24 cellular contexts compared by ENCODE assay signal in the genomic region with DNA sequence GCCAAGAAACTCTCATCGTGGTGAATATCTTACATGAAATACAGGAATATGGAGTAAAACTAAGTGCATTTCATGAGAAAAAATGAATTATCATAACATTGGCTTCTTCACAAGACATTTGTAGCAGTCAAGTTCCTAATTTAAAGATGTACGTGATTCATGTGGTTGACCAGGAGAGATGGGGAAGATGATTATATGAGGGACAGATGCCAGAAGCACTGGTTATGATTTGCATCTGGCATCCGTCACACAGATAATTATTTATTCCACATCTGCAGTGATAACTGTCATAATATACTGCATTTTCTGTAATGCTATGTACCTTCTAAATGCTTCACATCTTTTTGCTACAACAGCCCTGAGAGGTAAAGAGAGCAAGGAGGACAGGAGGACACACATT.
DNase-seq lines count a peak whose midpoint lies in the region; ATAC-seq and TF ChIP-seq lines count a peak whose summit lies in the region.
"Had no signal": no experiment of that assay in that cellular context is flagged by ENCODE, and none has a peak within 500 bp of the region (broad histone marks: within the 10 kb centered on the region; RNA-seq: fewer than 3 reads in every experiment).

No MANE protein-coding gene starts in this region.

- H3K27me3 Mint-ChIP-seq in nephron progenitor cell (ENCODE audit: low read depth, poor library complexity), result no peaks in the 10 kb centered on the region

- no peaks in the 10 kb centered on the region for H3K9me3 ChIP-seq in SK-N-SH
- H3K9me3 ChIP-seq in esophagus muscularis mucosa, result no peaks in the 10 kb centered on the region
- no peaks in the 10 kb centered on the region for H3K9me3 ChIP-seq in gastroesophageal sphincter
- H3K9me3 ChIP-seq: BE2C, BLaER1 had no signal

- ATAC-seq in gastroesophageal sphincter (no peak), GM21515 (IDR thresholded peaks at IDR 0.05; ENCODE audit: unreplicated experiment) (no peak), sciatic nerve (no peak)

- H3F3A ChIP-seq in SK-N-SH (replicated peaks; ENCODE audit: insufficient read depth), result peaks cover 10% of the 10 kb centered on the region

- peak overlapping the region in 1 of 2 experiments; percentile 34; a peak in 2 of 4 replicates for H3K27ac ChIP-seq in SK-N-SH (ENCODE audit: low read depth in 2 of 2, low read length in 1 of 2)
- H3K27ac ChIP-seq in esophagus muscularis mucosa (replicated peaks in 1 of 4), result peak overlapping the region; percentile 68 to 80 (median 74)
- peak overlapping the region in 3 of 4 donors; percentile 77 to 83 (median 79) for H3K27ac ChIP-seq in gastroesophageal sphincter
- H3K27ac ChIP-seq: BLaER1 had no signal

- peak in 1 of 2 experiments; percentile 87; a peak in 2 of 4 replicates for TF ChIP-seq EP300 in SK-N-SH (IDR thresholded peaks at IDR 0.05; ENCODE audit: borderline replicate concordance in 1 of 2, low read depth in 1 of 2, low read length in 1 of 2)
- TF ChIP-seq EP300 in esophagus muscularis mucosa (IDR thresholded peaks at IDR 0.05), result no peak
- TF ChIP-seq EP300 in gastroesophageal sphincter (IDR thresholded peaks at IDR 0.05), result no peak

- no peaks in the 10 kb centered on the region for H3K9me2 ChIP-seq in SK-N-SH

- no peak for TF ChIP-seq CTCF in SK-N-SH (IDR thresholded peaks at IDR 0.05)
- TF ChIP-seq CTCF in esophagus muscularis mucosa (IDR thresholded peaks at IDR 0.05), result no peak
- no peak for TF ChIP-seq CTCF in gastroesophageal sphincter (IDR thresholded peaks at IDR 0.05)
- TF ChIP-seq CTCF in nephron progenitor cell (IDR thresholded peaks at IDR 0.05), result no peak

- CTCF ChIA-PET in SK-N-SH (lab: Yijun Ruan, JAX), result no interaction called here

- no peaks in the 10 kb centered on the region for H3K9me3 Mint-ChIP-seq in nephron progenitor cell
- H3K9me3 Mint-ChIP-seq: CD14-positive monocyte; CD4-positive, alpha-beta memory T cell; CD4-positive, CD25-positive, alpha-beta regulatory T cell; CD8-positive, alpha-beta memory T cell had no signal

- no peak for TF ChIP-seq POLR2A in esophagus muscularis mucosa (IDR thresholded peaks at IDR 0.05; ENCODE audit: low read depth)
- TF ChIP-seq POLR2A in gastroesophageal sphincter (IDR thresholded peaks at IDR 0.05), result no peak

- no peak overlapping the region for H3K27ac Mint-ChIP-seq in nephron progenitor cell
- H3K27ac Mint-ChIP-seq: CD14-positive monocyte; CD4-positive, alpha-beta memory T cell; CD4-positive, CD25-positive, alpha-beta regulatory T cell; CD8-positive, alpha-beta memory T cell had no signal

- H3K36me3 Mint-ChIP-seq in nephron progenitor cell (ENCODE audit: low read depth), result peaks cover 73% of the 10 kb centered on the region
- H3K36me3 Mint-ChIP-seq: CD14-positive monocyte; CD4-positive, alpha-beta memory T cell; CD4-positive, CD25-positive, alpha-beta regulatory T cell; CD8-positive, alpha-beta memory T cell had no signal

- H3K36me3 ChIP-seq in SK-N-SH (replicated peaks in 1 of 2; ENCODE audit: control insufficient read depth in 1 of 2, insufficient read depth in 2 of 2, low read length in 1 of 2), result peaks cover 67 to 72% of the 10 kb centered on the region in 2 experiments
- peaks cover 0 to 15% (median 6%) of the 10 kb centered on the region in 4 donors for H3K36me3 ChIP-seq in esophagus muscularis mucosa
- H3K36me3 ChIP-seq in gastroesophageal sphincter, result peaks cover 0 to 24% of the 10 kb centered on the region in 2 donors
- H3K36me3 ChIP-seq: BE2C, BLaER1 had no signal

- peak; percentile 54 for DNase-seq in SK-N-SH
- DNase-seq in esophagus muscularis mucosa (ENCODE audit: extremely low spot score), result no peak
- no peak for DNase-seq in activated effector memory CD4-positive, alpha-beta T cell treated with Interleukin-2 at 50 U/mL for 16 hours
- DNase-seq in sciatic nerve (ENCODE audit: low spot score), result no peak
- no peak for DNase-seq in nephron progenitor cell
- DNase-seq: 8988T; ACHN; BE2C; C1 segment of cervical spinal cord; CD4-positive, alpha-beta memory T cell; CD4-positive, CD25-positive, alpha-beta regulatory T cell; CD8-positive, alpha-beta memory T cell; COR-L47; DMS 273 treated with DMSO at 0.1 percent for 48 hours; DMS153; DMS53; DMS79; DND-41; EL; GDM1 had no signal

- WGBS in SK-N-SH (ENCODE audit: low lambda C conversion rate), result 79% methylated on average over 3 of the region's 3 CpGs
- 63% methylated on average over 3 of the region's 3 CpGs for WGBS in esophagus muscularis mucosa
- WGBS in gastroesophageal sphincter (ENCODE audit: low coverage in 1 of 2), 2 donors, result 47 to 58% methylated on average over 3 of the region's 3 CpGs

- TF ChIP-seq RAD21 in SK-N-SH (IDR thresholded peaks at IDR 0.05; ENCODE audit: low read length), result no peak

- no peak overlapping the region for H3K4me2 ChIP-seq in SK-N-SH
- H3K4me2 ChIP-seq: BLaER1 had no signal

- H3K4me1 Mint-ChIP-seq in nephron progenitor cell, result no peaks in the 10 kb centered on the region
- H3K4me1 Mint-ChIP-seq: CD14-positive monocyte; CD4-positive, alpha-beta memory T cell; CD4-positive, CD25-positive, alpha-beta regulatory T cell; CD8-positive, alpha-beta memory T cell had no signal

- POLR2A ChIA-PET in SK-N-SH (lab: Yijun Ruan, JAX), result no interaction called here

- no peak overlapping the region for H3K9ac ChIP-seq in SK-N-SH
- H3K9ac ChIP-seq: BLaER1 had no signal

- H3K4me3 ChIP-seq in SK-N-SH (ENCODE audit: low read depth in 2 of 2, low read length in 1 of 2), result no peak overlapping the region
- H3K4me3 ChIP-seq in esophagus muscularis mucosa, result no peak overlapping the region
- no peak overlapping the region for H3K4me3 ChIP-seq in gastroesophageal sphincter
- H3K4me3 ChIP-seq: BLaER1 had no signal

- peaks cover 14 to 25% of the 10 kb centered on the region in 2 experiments; a peak in 3 of 4 replicates for H3K4me1 ChIP-seq in SK-N-SH (ENCODE audit: control insufficient read depth in 1 of 2, insufficient read depth in 2 of 2, low read depth in 1 of 2, low read length in 1 of 2)
- peaks cover 14 to 49% (median 43%) of the 10 kb centered on the region in 4 donors for H3K4me1 ChIP-seq in esophagus muscularis mucosa
- peaks cover 4 to 59% (median 17%) of the 10 kb centered on the region in 3 donors for H3K4me1 ChIP-seq in gastroesophageal sphincter
- H3K4me1 ChIP-seq: BE2C, BLaER1 had no signal

- intact Hi-C loops in esophagus muscularis mucosa (cut with DNase I) (no loop called here), sciatic nerve (cut with DNase I) (no loop called here)

- no peak overlapping the region for H3K4me3 Mint-ChIP-seq in nephron progenitor cell
- H3K4me3 Mint-ChIP-seq: CD14-positive monocyte; CD4-positive, CD25-positive, alpha-beta regulatory T cell; CD8-positive, alpha-beta memory T cell had no signal

- H2AFZ ChIP-seq in SK-N-SH (ENCODE audit: low read depth), result no peak overlapping the region

- no peaks in the 10 kb centered on the region for H3K79me2 ChIP-seq in SK-N-SH (ENCODE audit: insufficient read depth)

- H3K27me3 ChIP-seq in SK-N-SH (ENCODE audit: insufficient read depth), result no peaks in the 10 kb centered on the region
- H3K27me3 ChIP-seq in esophagus muscularis mucosa, result no peaks in the 10 kb centered on the region
- H3K27me3 ChIP-seq in gastroesophageal sphincter, result no peaks in the 10 kb centered on the region
- H3K27me3 ChIP-seq: BE2C, BLaER1 had no signal

- no peaks in the 10 kb centered on the region for H4K20me1 ChIP-seq in SK-N-SH (ENCODE audit: insufficient read depth)
- H4K20me1 ChIP-seq: BLaER1 had no signal

TF ChIP-seq in SK-N-SH, 30 proteins besides CTCF, POLR2A, EP300 and RAD21 (continues in another document):
- TF ChIP-seq NRF1 (IDR thresholded peaks at IDR 0.05; ENCODE audit: low read depth, low read length) (no peak), GATA2 (CRISPR knock-in tag; IDR thresholded peaks at IDR 0.05) (peak; percentile 82), POLR2AphosphoS5 (IDR thresholded peaks at IDR 0.05; ENCODE audit: low read depth, low read length) (no peak), ELF1 (IDR thresholded peaks at IDR 0.05) (no peak), SMC3 (IDR thresholded peaks at IDR 0.05; ENCODE audit: low read depth, low read length) (no peak), MEF2A (IDR thresholded peaks at IDR 0.05; ENCODE audit: borderline replicate concordance, low read depth) (no peak), TEAD4 (IDR thresholded peaks at IDR 0.05; ENCODE audit: borderline replicate concordance, insufficient read depth) (no peak), TCF12 (IDR thresholded peaks at IDR 0.05) (peak; percentile 39; the same call in 1 of the 2 replicates), RCOR1 (IDR thresholded peaks at IDR 0.05; ENCODE audit: low read length) (peak; percentile 75; the same call in 1 of the 2 replicates), CHD2 (IDR thresholded peaks at IDR 0.05; ENCODE audit: low read length, partially characterized antibody) (peak; percentile 28), TAF1 (IDR thresholded peaks at IDR 0.05; ENCODE audit: borderline replicate concordance, low read depth, low read length) (no peak), FOXM1 (IDR thresholded peaks at IDR 0.05; ENCODE audit: low read depth) (no peak), YY1 (IDR thresholded peaks at IDR 0.05; ENCODE audit: low read depth) (no peak), FOXJ3 (CRISPR knock-in tag; IDR thresholded peaks at IDR 0.05) (no peak)
- TF ChIP-seq, protein P1, sequence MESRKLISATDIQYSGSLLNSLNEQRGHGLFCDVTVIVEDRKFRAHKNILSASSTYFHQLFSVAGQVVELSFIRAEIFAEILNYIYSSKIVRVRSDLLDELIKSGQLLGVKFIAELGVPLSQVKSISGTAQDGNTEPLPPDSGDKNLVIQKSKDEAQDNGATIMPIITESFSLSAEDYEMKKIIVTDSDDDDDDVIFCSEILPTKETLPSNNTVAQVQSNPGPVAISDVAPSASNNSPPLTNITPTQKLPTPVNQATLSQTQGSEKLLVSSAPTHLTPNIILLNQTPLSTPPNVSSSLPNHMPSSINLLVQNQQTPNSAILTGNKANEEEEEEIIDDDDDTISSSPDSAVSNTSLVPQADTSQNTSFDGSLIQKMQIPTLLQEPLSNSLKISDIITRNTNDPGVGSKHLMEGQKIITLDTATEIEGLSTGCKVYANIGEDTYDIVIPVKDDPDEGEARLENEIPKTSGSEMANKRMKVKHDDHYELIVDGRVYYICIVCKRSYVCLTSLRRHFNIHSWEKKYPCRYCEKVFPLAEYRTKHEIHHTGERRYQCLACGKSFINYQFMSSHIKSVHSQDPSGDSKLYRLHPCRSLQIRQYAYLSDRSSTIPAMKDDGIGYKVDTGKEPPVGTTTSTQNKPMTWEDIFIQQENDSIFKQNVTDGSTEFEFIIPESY (IDR thresholded peaks at IDR 0.05; ENCODE audit: borderline replicate concordance, low read depth), result no peak
- TF ChIP-seq, protein P2, sequence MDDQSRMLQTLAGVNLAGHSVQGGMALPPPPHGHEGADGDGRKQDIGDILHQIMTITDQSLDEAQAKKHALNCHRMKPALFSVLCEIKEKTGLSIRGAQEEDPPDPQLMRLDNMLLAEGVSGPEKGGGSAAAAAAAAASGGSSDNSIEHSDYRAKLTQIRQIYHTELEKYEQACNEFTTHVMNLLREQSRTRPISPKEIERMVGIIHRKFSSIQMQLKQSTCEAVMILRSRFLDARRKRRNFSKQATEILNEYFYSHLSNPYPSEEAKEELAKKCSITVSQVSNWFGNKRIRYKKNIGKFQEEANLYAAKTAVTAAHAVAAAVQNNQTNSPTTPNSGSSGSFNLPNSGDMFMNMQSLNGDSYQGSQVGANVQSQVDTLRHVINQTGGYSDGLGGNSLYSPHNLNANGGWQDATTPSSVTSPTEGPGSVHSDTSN (IDR thresholded peaks at IDR 0.05), result no peak
